Comparison of ENCODE assay signal across 22 cellular contexts in the genomic region with DNA sequence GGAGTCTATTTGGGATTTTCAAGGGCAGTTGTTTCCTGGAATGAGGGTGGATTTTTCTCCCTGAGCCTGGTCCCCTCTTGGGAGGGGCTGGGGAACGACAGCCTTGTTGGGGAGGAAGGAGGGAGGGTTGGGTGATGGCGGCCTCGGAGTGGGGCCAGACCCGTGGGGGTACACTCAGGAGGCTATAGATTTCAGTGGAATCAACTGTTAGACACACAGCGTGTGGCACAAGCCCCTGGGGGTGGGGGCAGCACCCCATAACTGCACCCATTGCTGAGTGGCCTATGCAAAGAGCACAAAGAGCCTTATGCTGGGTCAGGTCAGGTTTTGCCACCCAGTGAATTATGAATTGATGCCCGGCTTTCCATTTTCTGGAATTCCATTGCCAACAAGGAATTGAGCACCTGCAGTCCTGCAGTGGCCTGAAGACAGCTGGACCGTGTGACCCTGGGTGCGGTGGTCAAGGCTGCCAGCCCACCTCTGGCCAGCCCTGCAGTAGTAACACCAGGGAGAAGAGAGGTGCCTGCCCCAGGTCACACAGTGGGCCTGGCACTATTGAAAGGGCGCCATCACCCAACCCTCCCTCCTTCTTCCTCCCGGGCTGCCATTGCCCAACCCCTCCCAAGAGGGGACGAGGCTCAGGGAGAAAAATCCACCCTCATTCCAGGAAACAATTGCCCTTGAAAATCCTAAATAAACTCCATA. TPM values are rescaled to one million over a fixed set of nuclear protein-coding genes. Genes with fewer than 3 reads are reported as not detected.
DNase-seq lines count a peak whose midpoint lies in the region; ATAC-seq, FAIRE-seq and TF ChIP-seq lines count a peak whose summit lies in the region.
"Had no signal": no experiment of that assay in that cellular context is flagged by ENCODE, and none has a peak within 500 bp of the region (broad histone marks: within the 10 kb centered on the region; RNA-seq: fewer than 3 reads in every experiment).

No MANE protein-coding gene starts in this region.

- no peak for TF ChIP-seq POLR2A in H1 (IDR thresholded peaks at IDR 0.05; ENCODE audit: control extremely low read depth in 1 of 2, low read depth in 2 of 2, low read length in 2 of 2)

- no peaks in the 10 kb centered on the region for H3K27me3 Mint-ChIP-seq in mesothelial cell of epicardium (ENCODE audit: low read depth)

- CTCF ChIA-PET in H1 (lab: Charles Lee; ENCODE audit: partially characterized antibody), result interaction anchor here (0.8 to 3.4 kb wide), 3 partner anchors 9 to 53 kb away, joined by 4 to 14 read pairs (median 7); partner anchors contain the start of genes ADAMTSL2 and MYMK

- H3K4me3 ChIP-seq in heart right ventricle (no peak overlapping the region), H1 (ENCODE audit: extremely low read depth in 1 of 4, insufficient read depth in 2 of 4, low read depth in 3 of 4, low read length in 4 of 4) (no peak overlapping the region)
- H3K4me3 ChIP-seq: BLaER1, GM23248 had no signal

- no peak overlapping the region for H3K9ac ChIP-seq in H1 (replicated peaks in 1 of 4; ENCODE audit: extremely low read depth in 1 of 4, low read depth in 3 of 4, low read length in 3 of 4)
- H3K9ac ChIP-seq: BLaER1, GM23248 had no signal

- FAIRE-seq in H1 (lab: Jason Lieb, UNC), result no peak
- FAIRE-seq: G401.6, GM12892, GM18507, H54 had no signal

- H3K27ac Mint-ChIP-seq in mesothelial cell of epicardium, result peak overlapping the region; percentile 5
- H3K27ac Mint-ChIP-seq: CD14-positive monocyte; CD8-positive, alpha-beta T cell had no signal

- peaks cover 0 to 7% of the 10 kb centered on the region in 2 experiments for H4K20me1 ChIP-seq in H1 (replicated peaks in 1 of 2; ENCODE audit: control insufficient read depth in 1 of 2, insufficient read depth in 2 of 2, low read length in 2 of 2)
- H4K20me1 ChIP-seq: BLaER1 had no signal

- H2BK20ac ChIP-seq in H1 (ENCODE audit: low read length), result no peak overlapping the region

- POLR2A ChIA-PET in H1 (lab: Charles Lee; ENCODE audit: partially characterized antibody), result no interaction called here

- H2BK5ac ChIP-seq in H1 (ENCODE audit: low read depth, low read length), result no peak overlapping the region

- no peak for TF ChIP-seq EP300 in H1 (IDR thresholded peaks at IDR 0.05; ENCODE audit: borderline replicate concordance in 1 of 2, low read depth in 2 of 2, low read length in 2 of 2)

- no peak overlapping the region for H3K18ac ChIP-seq in H1 (ENCODE audit: extremely low read depth, low read length)

- H2AFZ ChIP-seq in H1 (ENCODE audit: low read length), result no peak overlapping the region
- H2AFZ ChIP-seq: GM23248 had no signal

- ATAC-seq in Right ventricle myocardium superior (ENCODE audit: poor library complexity) (no peak), heart right ventricle (no peak)
- ATAC-seq: CD8-positive, alpha-beta T cell had no signal

- H3K23ac ChIP-seq in H1 (ENCODE audit: insufficient read length), result no peak overlapping the region

- H2BK12ac ChIP-seq in H1 (ENCODE audit: low read depth, low read length), result no peak overlapping the region

- H3K36me3 Mint-ChIP-seq in mesothelial cell of epicardium, result no peaks in the 10 kb centered on the region
- H3K36me3 Mint-ChIP-seq: CD14-positive monocyte; CD8-positive, alpha-beta T cell had no signal

- H3K4me1 ChIP-seq in heart right ventricle (peaks cover 5 to 23% (median 15%) of the 10 kb centered on the region in 9 donors), H1 (replicated peaks in 1 of 4; ENCODE audit: control insufficient read depth in 3 of 4, insufficient read depth in 4 of 4, low read length in 3 of 4) (peaks cover 0 to 7% (median 2%) of the 10 kb centered on the region in 4 experiments; a peak in 3 of 7 replicates)

- no peaks in the 10 kb centered on the region for H3K9me3 Mint-ChIP-seq in mesothelial cell of epicardium
- H3K9me3 Mint-ChIP-seq: CD14-positive monocyte; CD8-positive, alpha-beta T cell had no signal

- no peak overlapping the region for H4K5ac ChIP-seq in H1 (ENCODE audit: insufficient read length, low read depth, low read length)

- H3K27ac ChIP-seq in heart right ventricle (no peak overlapping the region), H1 (ENCODE audit: low read depth, low read length) (no peak overlapping the region)
- H3K27ac ChIP-seq: BLaER1, GM23248, HL-60 had no signal

- no peak overlapping the region for H3K4me3 Mint-ChIP-seq in mesothelial cell of epicardium
- H3K4me3 Mint-ChIP-seq: CD14-positive monocyte; CD8-positive, alpha-beta T cell had no signal

- WGBS in heart right ventricle, 2 donors, result 84 to 90% methylated on average over 11 of the region's 11 CpGs
- 91% methylated on average over 7 of the region's 11 CpGs; no CpG with 5 or more reads in 1 of the 2 experiments for WGBS in H1 (ENCODE audit: extremely low coverage in 1 of 2, insufficient coverage in 1 of 2, insufficient read length in 1 of 2, insufficient replicate concordance in 2 of 2, low coverage in 1 of 2, low lambda C conversion rate in 2 of 2, missing lambda C conversion rate in 1 of 2), 2 experiments

- no peak for TF ChIP-seq CTCF in heart right ventricle (IDR thresholded peaks at IDR 0.05)
- no peak for TF ChIP-seq CTCF in H1 (IDR thresholded peaks at IDR 0.05; ENCODE audit: control extremely low read depth in 1 of 3, insufficient read depth in 1 of 3, low read depth in 1 of 3, low read length in 3 of 3)
- no peak for TF ChIP-seq CTCF in mesothelial cell of epicardium (IDR thresholded peaks at IDR 0.05; ENCODE audit: unreplicated experiment)

- H2BK15ac ChIP-seq in H1 (ENCODE audit: low read length), result 0 out of 2 replicates have a peak overlapping the region, but pooled peaks have one; percentile 61

- H2BK120ac ChIP-seq in H1 (replicated peaks; ENCODE audit: low read depth, low read length), result no peak overlapping the region

- peaks cover 30% of the 10 kb centered on the region for H3K4me1 Mint-ChIP-seq in mesothelial cell of epicardium
- H3K4me1 Mint-ChIP-seq: CD14-positive monocyte had no signal

- peaks cover 9% of the 10 kb centered on the region for H3K23me2 ChIP-seq in H1 (ENCODE audit: low read depth, low read length)

- no peaks in the 10 kb centered on the region for H3K79me2 ChIP-seq in H1 (ENCODE audit: control insufficient read depth in 1 of 2, insufficient read depth in 2 of 2, low read length in 2 of 2)

- H3K27me3 ChIP-seq in heart right ventricle (peaks cover 0 to 16% (median 0%) of the 10 kb centered on the region in 7 donors), H1 (replicated peaks in 1 of 4; ENCODE audit: control insufficient read depth in 3 of 4, extremely low read depth in 1 of 4, insufficient read depth in 3 of 4, low read length in 3 of 4) (no peaks in the 10 kb centered on the region)
- H3K27me3 ChIP-seq: BLaER1 had no signal

- H3K9me3 ChIP-seq in heart right ventricle (no peaks in the 10 kb centered on the region), H1 (ENCODE audit: insufficient read depth in 2 of 2, low read depth in 1 of 2, low read length in 1 of 2) (peaks cover 0 to 3% of the 10 kb centered on the region in 2 experiments; a peak in 1 of 4 replicates)
- H3K9me3 ChIP-seq: BLaER1 had no signal

- DNase-seq in Right ventricle myocardium superior (peak; percentile 21), heart right ventricle (no peak), H1 (ENCODE audit: low read depth in 1 of 2, low spot score in 2 of 2) (no peak), mesothelial cell of epicardium (ENCODE audit: low spot score in 2 of 2, unreplicated experiment in 2 of 2) (no peak), GF-D8 (lab: John Stamatoyannopoulos, UW) (no peak), DMS 273 (lab: John Stamatoyannopoulos, UW; ENCODE audit: unreplicated experiment) (no peak), SHP77 (lab: John Stamatoyannopoulos, UW) (no peak)
- DNase-seq: 8988T; Calu3; CD8-positive, alpha-beta T cell; GM23248; HCEC 1CT had no signal

- no peak for TF ChIP-seq RAD21 in H1 (IDR thresholded peaks at IDR 0.05 in 1 of 2, conservative IDR thresholded peaks at IDR 0.05 in 1 of 2; ENCODE audit: low read depth in 2 of 2, low read length in 2 of 2)

- no peak overlapping the region for H2AK5ac ChIP-seq in H1 (ENCODE audit: low read depth, low read length)

- no peak overlapping the region for H4K8ac ChIP-seq in H1 (ENCODE audit: extremely low read depth, insufficient read depth, low read length)

- no peak overlapping the region for H3K4ac ChIP-seq in H1 (replicated peaks; ENCODE audit: insufficient read length, low read depth, low read length)

- no peak overlapping the region for H4K91ac ChIP-seq in H1 (replicated peaks; ENCODE audit: insufficient read length, low read length)

- no peaks in the 10 kb centered on the region for H3K36me3 ChIP-seq in heart right ventricle
- no peaks in the 10 kb centered on the region; a peak in 1 of 8 replicates for H3K36me3 ChIP-seq in H1 (ENCODE audit: control insufficient read depth in 2 of 4, insufficient read depth in 4 of 4, low read length in 3 of 4)
- H3K36me3 ChIP-seq: BLaER1 had no signal

- H3K4me2 ChIP-seq in H1 (ENCODE audit: insufficient read depth in 1 of 2, low read depth in 2 of 2, low read length in 2 of 2), result no peak overlapping the region
- H3K4me2 ChIP-seq: BLaER1 had no signal

- H3K14ac ChIP-seq in H1 (ENCODE audit: insufficient read length), result no peak overlapping the region

- no peaks in the 10 kb centered on the region for H3K79me1 ChIP-seq in H1 (ENCODE audit: low read depth, low read length)

- intact Hi-C loops in Right ventricle myocardium superior (cut with DNase I), result no loop called here
- intact Hi-C loops in heart right ventricle (cut with DNase I), result no loop called here

- no peak overlapping the region for H3K56ac ChIP-seq in H1 (replicated peaks; ENCODE audit: insufficient read length, low read depth, low read length)

RNA-seq across cellular contexts. Expression of gene MYMK, which starts 8.4 kb away (rescaled TPM):
- not detected for total RNA-seq in Right ventricle myocardium superior
- not detected for total RNA-seq in heart right ventricle
- not detected for polyA plus RNA-seq in heart right ventricle
- total RNA-seq in H1 (2021; fragmentation: NEBNext Ultra II Directional; extraction: Animal tissue kit (Norgen Biotek cat#: 25700)), result not detected in 2 replicates
- 0.30 TPM in 1 of 2 replicates, not detected in the other for polyA plus RNA-seq in H1 (2011; rRNA removed)
- 0.23 TPM for polyA plus RNA-seq in H1 (2011; cell fraction: cytosol; rRNA removed)
- 0.30 TPM for polyA plus RNA-seq in H1 (2011; cell fraction: nucleus; rRNA removed)
- not detected in 4 replicates for polyA plus RNA-seq in H1 (2012, experiment 1 of 2)
- not detected for polyA plus RNA-seq in H1 (2012, experiment 2 of 2)
- not detected for polyA plus RNA-seq in H1 (2013, experiment 1 of 2)
- 0.09 TPM for polyA plus RNA-seq in H1 (2013, experiment 2 of 2)
- not detected in 2 replicates for polyA minus RNA-seq in H1 (2011; rRNA and poly(A)+ RNA removed)
- not detected for polyA minus RNA-seq in H1 (2011; cell fraction: cytosol; rRNA and poly(A)+ RNA removed)
- not detected for polyA minus RNA-seq in H1 (2011; cell fraction: nucleus; rRNA and poly(A)+ RNA removed)
- total RNA-seq in mesothelial cell of epicardium, result not detected in 3 replicates
- total RNA-seq: A673; Calu3; CD8-positive, alpha-beta T cell; GM23248; HT1080 had no signal
- polyA plus RNA-seq: AG04450, CD14-positive monocyte, GM23248 had no signal

RNA-seq across cellular contexts. Expression of gene ADAMTSL2, which starts 18.1 kb away (rescaled TPM):
- total RNA-seq in Right ventricle myocardium superior (8.1 TPM), heart right ventricle (1 to 10 TPM; 2.0 to 9.1 (median 4.3) TPM), mesothelial cell of epicardium (6.2 to 7.0 TPM (median 6.5 TPM) in 3 replicates)
- polyA plus RNA-seq in heart right ventricle (1 to 10 TPM; 4.9 to 7.5 TPM), H1 (2011; rRNA removed) (0.76 and 1.0 TPM in 2 replicates)
- total RNA-seq in H1 (2021; fragmentation: NEBNext Ultra II Directional; extraction: Animal tissue kit (Norgen Biotek cat#: 25700)), result 0.69 and 0.74 TPM in 2 replicates
- polyA plus RNA-seq in H1 (2011; cell fraction: cytosol; rRNA removed), result 0.79 TPM
- 2.6 TPM for polyA plus RNA-seq in H1 (2011; cell fraction: nucleus; rRNA removed)
- 0.29 to 1.0 TPM (median 0.65 TPM) in 4 replicates for polyA plus RNA-seq in H1 (2012, experiment 1 of 2)
- 0.41 TPM for polyA plus RNA-seq in H1 (2012, experiment 2 of 2)
- polyA plus RNA-seq in H1 (2013, experiment 1 of 2), result 0.39 TPM
- 0.29 TPM for polyA plus RNA-seq in H1 (2013, experiment 2 of 2)
- 0.13 and 0.73 TPM in 2 replicates for polyA minus RNA-seq in H1 (2011; rRNA and poly(A)+ RNA removed)
- 0.29 TPM for polyA minus RNA-seq in H1 (2011; cell fraction: cytosol; rRNA and poly(A)+ RNA removed)
- polyA minus RNA-seq in H1 (2011; cell fraction: nucleus; rRNA and poly(A)+ RNA removed), result 0.60 TPM
- total RNA-seq: HT1080 had no signal
- polyA plus RNA-seq: AG04450, CD14-positive monocyte, GM23248 had no signal

RNA-seq across cellular contexts. Expression of gene SLC2A6, which starts 37.5 kb away (rescaled TPM):
- 2.9 TPM for total RNA-seq in Right ventricle myocardium superior
- total RNA-seq in heart right ventricle, result 1 to 10 TPM; 1.3 to 7.0 (median 2.2) TPM
- 1 to 10 TPM; 4.9 to 5.6 TPM for polyA plus RNA-seq in heart right ventricle
- total RNA-seq in H1 (2021; fragmentation: NEBNext Ultra II Directional; extraction: Animal tissue kit (Norgen Biotek cat#: 25700)), result 16.6 and 17.9 TPM in 2 replicates
- polyA plus RNA-seq in H1 (2011; rRNA removed), result 17.8 and 18.6 TPM in 2 replicates
- 16.9 TPM for polyA plus RNA-seq in H1 (2011; cell fraction: cytosol; rRNA removed)
- 22.9 TPM for polyA plus RNA-seq in H1 (2011; cell fraction: nucleus; rRNA removed)
- polyA plus RNA-seq in H1 (2012, experiment 1 of 2), result 9.1 to 15.8 TPM (median 14.0 TPM) in 4 replicates
- 13.7 TPM for polyA plus RNA-seq in H1 (2012, experiment 2 of 2)
- polyA plus RNA-seq in H1 (2013, experiment 1 of 2), result 21.9 TPM
- polyA plus RNA-seq in H1 (2013, experiment 2 of 2), result 21.5 TPM
- polyA minus RNA-seq in H1 (2011; rRNA and poly(A)+ RNA removed), result 8.2 and 10.5 TPM in 2 replicates
- 13.1 TPM for polyA minus RNA-seq in H1 (2011; cell fraction: cytosol; rRNA and poly(A)+ RNA removed)
- 23.1 TPM for polyA minus RNA-seq in H1 (2011; cell fraction: nucleus; rRNA and poly(A)+ RNA removed)
- 8.2 to 9.0 TPM (median 8.2 TPM) in 3 replicates for total RNA-seq in mesothelial cell of epicardium

RNA-seq across cellular contexts. Expression of gene CACFD1, which starts 56.6 kb away (rescaled TPM):
- total RNA-seq in Right ventricle myocardium superior (12.9 TPM), heart right ventricle (10 to 100 TPM in 9 of 10 donors, 1 to 10 TPM in 1; 8.8 to 12.6 (median 10.8) TPM), mesothelial cell of epicardium (35.4 to 44.5 TPM (median 40.2 TPM) in 3 replicates)
- polyA plus RNA-seq in heart right ventricle (10 to 100 TPM; 10.0 to 17.3 TPM), H1 (2011; rRNA removed) (15.5 and 23.6 TPM in 2 replicates)
- total RNA-seq in H1 (2021; fragmentation: NEBNext Ultra II Directional; extraction: Animal tissue kit (Norgen Biotek cat#: 25700)), result 13.3 and 13.4 TPM in 2 replicates
- polyA plus RNA-seq in H1 (2011; cell fraction: cytosol; rRNA removed), result 18.6 TPM
- polyA plus RNA-seq in H1 (2011; cell fraction: nucleus; rRNA removed), result 36.2 TPM
- 8.1 to 19.8 TPM (median 16.8 TPM) in 4 replicates for polyA plus RNA-seq in H1 (2012, experiment 1 of 2)
- polyA plus RNA-seq in H1 (2012, experiment 2 of 2), result 11.4 TPM
- 6.8 TPM for polyA plus RNA-seq in H1 (2013, experiment 1 of 2)
- 7.3 TPM for polyA plus RNA-seq in H1 (2013, experiment 2 of 2)
- 15.2 and 20.4 TPM in 2 replicates for polyA minus RNA-seq in H1 (2011; rRNA and poly(A)+ RNA removed)
- polyA minus RNA-seq in H1 (2011; cell fraction: cytosol; rRNA and poly(A)+ RNA removed), result 12.6 TPM
- 33.3 TPM for polyA minus RNA-seq in H1 (2011; cell fraction: nucleus; rRNA and poly(A)+ RNA removed)
